ENCODE assay signal across 24 cellular contexts in genomic region chr4:35541146-35541887, GRCh38.
"Had no signal": no experiment of that assay in that cellular context is flagged by ENCODE, and none has a peak within 500 bp of the region (broad histone marks: within the 10 kb centered on the region; RNA-seq: fewer than 3 reads in every experiment).

No MANE protein-coding gene starts in this region.

- H3K4me1 ChIP-seq: colonic mucosa, esophagus muscularis mucosa, left lung, right atrium auricular region, vagina had no signal

- H3K36me3 Mint-ChIP-seq: activated naive CD4-positive, alpha-beta T cell treated with anti-CD3 and anti-CD28 coated beads, Interleukin-2, amount 50 U/mL, for 72 hours had no signal

- H3K4me3 ChIP-seq: colonic mucosa, esophagus muscularis mucosa, left lung, right atrium auricular region, skin epidermis, thoracic aorta, vagina had no signal

- DNase-seq: activated CD4-positive, alpha-beta T cell treated with anti-CD3 and anti-CD28 coated beads, Interleukin-2, amount 10 ng/mL, durations not matched to agents 24 days and 14 days; activated CD4-positive, CD25-positive, alpha-beta regulatory T cell; activated CD8-positive, alpha-beta memory T cell treated with anti-CD3 and anti-CD28 coated beads, Interleukin-2, amount 50 U/mL, for 4 hours; activated CD8-positive, alpha-beta T cell treated with anti-CD3 and anti-CD28 coated beads, Interleukin-2, amount 10 ng/mL, durations not matched to agents 7 days and 5 days; activated effector memory CD4-positive, alpha-beta T cell treated with anti-CD3 and anti-CD28 coated beads, Interleukin-2, amount 50 U/mL, for 16 hours; activated T-cell treated with anti-CD3 and anti-CD28 coated beads, Interleukin-2, amount 50 U/mL, for 48 hours; amniotic stem cell; caudate nucleus; colonic mucosa; hippocampal formation; natural killer cell; occipital lobe; stimulated activated CD4-positive, alpha-beta T cell treated with anti-CD3 and anti-CD28 coated beads, Interleukin-4, amount 100 ng/mL, for 4 hours; stimulated activated CD8-positive, alpha-beta memory T cell treated with anti-CD3 and anti-CD28 coated beads, Interleukin-4, amount 100 ng/mL, for 48 hours; T-helper 2 cell had no signal

- H3K27ac ChIP-seq: colonic mucosa, esophagus muscularis mucosa, left lung, right atrium auricular region, skin epidermis, thoracic aorta, vagina had no signal

- FAIRE-seq: keratinocyte had no signal

- H3K27ac Mint-ChIP-seq: activated CD4-positive, alpha-beta T cell treated with anti-CD3 and anti-CD28 coated beads, Interleukin-2, amount 10 ng/mL, durations not matched to agents 24 days and 14 days; activated CD8-positive, alpha-beta T cell treated with anti-CD3 and anti-CD28 coated beads, Interleukin-2, amount 10 ng/mL, durations not matched to agents 7 days and 5 days; activated naive CD4-positive, alpha-beta T cell treated with anti-CD3 and anti-CD28 coated beads, Interleukin-2, amount 50 U/mL, for 72 hours; natural killer cell; progenitor cell of endocrine pancreas had no signal

- ATAC-seq: activated CD8-positive, alpha-beta T cell treated with anti-CD3 and anti-CD28 coated beads, Interleukin-2, amount 10 ng/mL, durations not matched to agents 7 days and 5 days; activated naive CD4-positive, alpha-beta T cell treated with anti-CD3 and anti-CD28 coated beads, Interleukin-2, amount 50 U/mL, for 72 hours; left lung had no signal

- H3K9me3 Mint-ChIP-seq: activated CD4-positive, alpha-beta T cell treated with anti-CD3 and anti-CD28 coated beads, Interleukin-2, amount 10 ng/mL, durations not matched to agents 24 days and 14 days had no signal

- H3K36me3 ChIP-seq: colonic mucosa, esophagus muscularis mucosa, left lung, right atrium auricular region, thoracic aorta, vagina had no signal

- H3K4me1 Mint-ChIP-seq: activated CD4-positive, alpha-beta T cell treated with anti-CD3 and anti-CD28 coated beads, Interleukin-2, amount 10 ng/mL, durations not matched to agents 24 days and 14 days; natural killer cell had no signal

- H3K9me3 ChIP-seq: colonic mucosa, thoracic aorta, vagina had no signal

- H3K4me3 Mint-ChIP-seq: activated CD4-positive, alpha-beta T cell treated with anti-CD3 and anti-CD28 coated beads, Interleukin-2, amount 10 ng/mL, durations not matched to agents 24 days and 14 days; activated CD8-positive, alpha-beta T cell treated with anti-CD3 and anti-CD28 coated beads, Interleukin-2, amount 10 ng/mL, durations not matched to agents 7 days and 5 days; natural killer cell had no signal

- H3K27me3 ChIP-seq: colonic mucosa, esophagus muscularis mucosa, left lung, right atrium auricular region, vagina had no signal

- H3K27me3 Mint-ChIP-seq: activated CD4-positive, alpha-beta T cell treated with anti-CD3 and anti-CD28 coated beads, Interleukin-2, amount 10 ng/mL, durations not matched to agents 24 days and 14 days; progenitor cell of endocrine pancreas had no signal
